Comparison of ENCODE assay signal across 9 cellular contexts in genomic region chr17:81040791-81041337, GRCh38. TPM values are rescaled to one million over a fixed set of nuclear protein-coding genes. Genes with fewer than 3 reads are reported as not detected.
A peak's percentile ranks its signal among the peaks of the same experiment; 100 is the strongest.
DNase-seq lines count a peak whose midpoint lies in the region; ATAC-seq, FAIRE-seq and TF ChIP-seq lines count a peak whose summit lies in the region.
"Had no signal": no experiment of that assay in that cellular context is flagged by ENCODE, and none has a peak within 500 bp of the region (broad histone marks: within the 10 kb centered on the region; RNA-seq: fewer than 3 reads in every experiment).

No MANE protein-coding gene starts in this region.

- H3K36me3 ChIP-seq in DND-41 (ENCODE audit: insufficient read depth, low read length) (no peaks in the 10 kb centered on the region), KMS-11 (ENCODE audit: insufficient read depth) (no peaks in the 10 kb centered on the region), GM12878 (ENCODE audit: control insufficient read depth in 2 of 2, insufficient read depth in 2 of 2, low read length in 1 of 2) (no peaks in the 10 kb centered on the region)

- H3K4me1 Mint-ChIP-seq in natural killer cell: peaks cover 6 to 19% of the 10 kb centered on the region in 2 donors

- no TSS peak for BruUV-seq in GM12878 (replicated peaks; lab: Mats Ljungman, UMichigan)

- H3K9me3 ChIP-seq in DND-41 (ENCODE audit: insufficient read depth, low read length, severe bottlenecking): no peaks in the 10 kb centered on the region
- no peaks in the 10 kb centered on the region for H3K9me3 ChIP-seq in GM12878 (replicated peaks; ENCODE audit: control insufficient read depth, insufficient read depth, low read length)

- POLR2A ChIA-PET in GM12878 (lab: Charles Lee): no interaction called here

- SMC1A ChIA-PET in GM12878 (lab: Charles Lee; ENCODE audit: uncharacterized antibody, unreplicated experiment): interaction anchor here (0.9 kb wide), 1 partner anchor 9 kb away, joined by 3 read pairs; no protein-coding TSS in a partner anchor

- no peak for TF ChIP-seq RAD21 in GM12878 (IDR thresholded peaks at IDR 0.05; ENCODE audit: insufficient read depth, low read depth, low read length)

- H3K4me2 ChIP-seq in DND-41 (ENCODE audit: insufficient read depth, low read length): no peak overlapping the region
- H3K4me2 ChIP-seq in KMS-11: no peak overlapping the region
- H3K4me2 ChIP-seq in GM12878 (ENCODE audit: control insufficient read depth, insufficient read depth): no peak overlapping the region

- H3K4me1 ChIP-seq in DND-41 (ENCODE audit: insufficient read depth, low read length) (peaks cover 5% of the 10 kb centered on the region; the same call in 1 of the 2 replicates), KMS-11 (ENCODE audit: low read depth, poor library complexity, severe bottlenecking) (no peaks in the 10 kb centered on the region), GM12878 (ENCODE audit: control insufficient read depth, insufficient read depth, low read length) (no peaks in the 10 kb centered on the region)

- CTCF ChIA-PET in GM12878 (lab: Yijun Ruan, JAX): interaction anchor here (1.1 kb wide), 1 partner anchor 9 kb away, joined by 3 read pairs; no protein-coding TSS in a partner anchor

- in situ Hi-C loops in GM12878 (cut with MboI): no loop called here

- RAD21 ChIA-PET in GM12878 (lab: Charles Lee; ENCODE audit: unreplicated experiment): no interaction called here

- WGBS in GM12878 (ENCODE audit: insufficient coverage, insufficient replicate concordance, low lambda C conversion rate, missing lambda C conversion rate): 26% methylated on average over 6 of the region's 6 CpGs

- DNase-seq in DND-41 (peak; percentile 36), GM12878 (ENCODE audit: low read depth, low spot score) (no peak), natural killer cell (no peak), DMS79 treated with DMSO at 0.1 percent for 48 hours (lab: John Stamatoyannopoulos, UW) (no peak)
- DNase-seq in stimulated activated naive CD4-positive, alpha-beta T cell treated with Interleukin-2 at 50 U/mL for 16 hours (lab: John Stamatoyannopoulos, UW): no peak

- no peak for TF ChIP-seq EP300 in GM12878 (IDR thresholded peaks at IDR 0.05; ENCODE audit: borderline replicate concordance in 1 of 2, control insufficient read depth in 1 of 2, low read depth in 2 of 2, low read length in 2 of 2)

- TF ChIP-seq CTCF in DND-41 (IDR thresholded peaks at IDR 0.05; ENCODE audit: borderline replicate concordance, extremely low read depth, low read length, poor library complexity, severe bottlenecking): peak; percentile 54
- TF ChIP-seq CTCF in KMS-11 (conservative IDR thresholded peaks at IDR 0.05; ENCODE audit: low read depth, low read length): peak; percentile 50
- TF ChIP-seq CTCF in GM12878 (IDR thresholded peaks at IDR 0.05 in 2 of 3, conservative IDR thresholded peaks at IDR 0.05 in 1 of 3; ENCODE audit: control insufficient read depth in 2 of 3, extremely low read depth in 1 of 3, insufficient read depth in 1 of 3, low read depth in 3 of 3, low read length in 3 of 3): peak; percentile 31 to 66 (median 52); a peak in 5 of 6 replicates
- no peak for TF ChIP-seq CTCF in natural killer cell (IDR thresholded peaks at IDR 0.05)

- H3K27me3 Mint-ChIP-seq in natural killer cell (ENCODE audit: low read depth in 2 of 2): peaks cover 0 to 6% of the 10 kb centered on the region in 2 donors

- peak; percentile 65 for ATAC-seq in DND-41 (ENCODE audit: insufficient read depth, low read depth)
- ATAC-seq in GM12878: peak; percentile 90
- ATAC-seq in natural killer cell: peak in 2 of 3 donors; percentile 59
- no peak for ATAC-seq in HG02938 (IDR thresholded peaks at IDR 0.05; ENCODE audit: unreplicated experiment)
- ATAC-seq in esophagus mucosa: no peak

- H2AFZ ChIP-seq in DND-41 (ENCODE audit: low read depth, low read length) (no peak overlapping the region), KMS-11 (ENCODE audit: low read depth) (no peak overlapping the region), GM12878 (ENCODE audit: control insufficient read depth, low read depth, low read length) (no peak overlapping the region)

- H3K27ac Mint-ChIP-seq in natural killer cell: no peak overlapping the region
- H3K27ac Mint-ChIP-seq: IgD-negative memory B cell had no signal

- no peaks in the 10 kb centered on the region for H3K36me3 Mint-ChIP-seq in natural killer cell

- H3K27ac ChIP-seq in DND-41 (ENCODE audit: low read length) (no peak overlapping the region), KMS-11 (no peak overlapping the region), GM12878 (ENCODE audit: control insufficient read depth, insufficient read depth) (no peak overlapping the region)

- TF ChIP-seq POLR2A in GM12878 (IDR thresholded peaks at IDR 0.05; ENCODE audit: low read depth, low read length): no peak

- FAIRE-seq in GM12878 (lab: Jason Lieb, UNC): no peak

- peaks cover 25% of the 10 kb centered on the region for H4K20me1 ChIP-seq in DND-41 (ENCODE audit: insufficient read depth, low read length)
- H4K20me1 ChIP-seq in KMS-11 (ENCODE audit: insufficient read depth): no peaks in the 10 kb centered on the region
- no peaks in the 10 kb centered on the region for H4K20me1 ChIP-seq in GM12878 (ENCODE audit: control insufficient read depth, insufficient read depth)

- H3K4me3 ChIP-seq in DND-41 (ENCODE audit: low read depth in 1 of 2, low read length in 2 of 2): no peak overlapping the region
- no peak overlapping the region for H3K4me3 ChIP-seq in KMS-11 (IDR thresholded peaks at IDR 0.05; ENCODE audit: insufficient read depth, low read depth, low read length)
- H3K4me3 ChIP-seq in GM12878: no peak overlapping the region

- intact Hi-C loops in GM12878 (cut with micrococcal nuclease; ENCODE audit: unreplicated experiment): no loop called here
- intact Hi-C loops in natural killer cell (cut with micrococcal nuclease): no loop called here

- H3K9ac ChIP-seq in DND-41 (ENCODE audit: low read depth, low read length) (no peak overlapping the region), KMS-11 (no peak overlapping the region), GM12878 (ENCODE audit: control insufficient read depth, insufficient read depth, low read length) (no peak overlapping the region)

- no peaks in the 10 kb centered on the region for H3K27me3 ChIP-seq in DND-41 (ENCODE audit: insufficient read depth, low read length, poor library complexity)
- peaks cover 99% of the 10 kb centered on the region for H3K27me3 ChIP-seq in KMS-11 (ENCODE audit: insufficient read depth, low read depth)
- H3K27me3 ChIP-seq in GM12878 (replicated peaks in 1 of 2; ENCODE audit: control insufficient read depth in 2 of 2, insufficient read depth in 2 of 2, low read length in 1 of 2): peaks cover under 1 to 3% of the 10 kb centered on the region in 2 experiments; a peak in 3 of 4 replicates

- H3K4me3 Mint-ChIP-seq in natural killer cell: no peak overlapping the region

- H3K9me3 Mint-ChIP-seq in natural killer cell: no peaks in the 10 kb centered on the region
- H3K9me3 Mint-ChIP-seq: IgD-negative memory B cell had no signal

- H3K79me2 ChIP-seq in DND-41 (ENCODE audit: insufficient read depth, low read length): no peaks in the 10 kb centered on the region
- H3K79me2 ChIP-seq in KMS-11 (ENCODE audit: insufficient read depth, low read depth): no peaks in the 10 kb centered on the region
- no peaks in the 10 kb centered on the region for H3K79me2 ChIP-seq in GM12878 (ENCODE audit: control insufficient read depth, insufficient read depth, low read length)

RNA-seq across cellular contexts. Expression of gene BAIAP2, which starts 5.9 kb away (rescaled TPM):
- total RNA-seq in GM12878 (2013; cell fraction: nucleolus; rRNA removed): 2.8 and 3.2 TPM in 2 replicates
- total RNA-seq in GM12878 (2014; rRNA removed): 0.11 and 1.1 TPM in 2 replicates
- total RNA-seq in GM12878 (2014; rRNA removed; fragmentation: Illumina TruSeq; extraction: Trizol): 0.18 TPM in 2 replicates
- 0.64 and 1.2 TPM in 2 replicates for total RNA-seq in GM12878 (2021)
- polyA plus RNA-seq in GM12878 (2011; ENCODE audit: low read depth): 0.67 TPM
- polyA plus RNA-seq in GM12878 (2011; rRNA removed): 0.22 TPM in 1 of 2 replicates, not detected in the other
- polyA plus RNA-seq in GM12878 (2011; cell fraction: cytosol; rRNA removed): 0.16 and 0.17 TPM in 2 replicates
- 0.61 and 1.4 TPM in 2 replicates for polyA plus RNA-seq in GM12878 (2011; cell fraction: nucleus; rRNA removed)
- 1.3 and 1.7 TPM in 2 replicates for polyA plus RNA-seq in GM12878 (2012)
- polyA plus RNA-seq in GM12878 (2014; fragmentation: Illumina TruSeq; extraction: Trizol): 0.15 TPM in 1 of 2 replicates, not detected in the other
- polyA plus RNA-seq in GM12878 (2014; fragmentation: Nextera tagmentation; extraction: Ambion mirVana): not detected
- 0.56 and 2.6 TPM in 2 replicates for polyA plus RNA-seq in GM12878 (2014; rRNA removed)
- polyA plus RNA-seq in GM12878 (2016; fragmentation: Nextera tagmentation; extraction: Ambion mirVana): under 1 TPM; 0.39 to 0.53 TPM
- 0.15 and 0.57 TPM in 2 replicates for polyA minus RNA-seq in GM12878 (2011; rRNA and poly(A)+ RNA removed)
- not detected in 2 replicates for polyA minus RNA-seq in GM12878 (2011; cell fraction: cytosol; rRNA and poly(A)+ RNA removed)
- polyA minus RNA-seq in GM12878 (2011; cell fraction: nucleus; rRNA and poly(A)+ RNA removed): 0.48 and 0.97 TPM in 2 replicates
- 10 to 100 TPM in 2 of 3 donors, 1 to 10 TPM in 1; 6.7 to 12.3 (median 10.4) TPM for total RNA-seq in natural killer cell
- total RNA-seq in esophagus mucosa: 111 TPM

RNA-seq across cellular contexts. Expression of gene CHMP6, which starts 49.2 kb away (rescaled TPM):
- total RNA-seq in GM12878 (2013; cell fraction: nucleolus; rRNA removed): 34.6 and 47.2 TPM in 2 replicates
- total RNA-seq in GM12878 (2014; rRNA removed): 9.6 and 10.4 TPM in 2 replicates
- 13.2 and 14.4 TPM in 2 replicates for total RNA-seq in GM12878 (2014; rRNA removed; fragmentation: Illumina TruSeq; extraction: Trizol)
- 26.8 and 29.8 TPM in 2 replicates for total RNA-seq in GM12878 (2021)
- 4.7 TPM for polyA plus RNA-seq in GM12878 (2011; ENCODE audit: low read depth)
- polyA plus RNA-seq in GM12878 (2011; rRNA removed): 13.0 and 15.0 TPM in 2 replicates
- polyA plus RNA-seq in GM12878 (2011; cell fraction: cytosol; rRNA removed): 17.0 and 25.3 TPM in 2 replicates
- 20.6 and 26.1 TPM in 2 replicates for polyA plus RNA-seq in GM12878 (2011; cell fraction: nucleus; rRNA removed)
- polyA plus RNA-seq in GM12878 (2012): 12.4 and 13.1 TPM in 2 replicates
- polyA plus RNA-seq in GM12878 (2014; fragmentation: Illumina TruSeq; extraction: Trizol): 10.5 and 14.1 TPM in 2 replicates
- polyA plus RNA-seq in GM12878 (2014; fragmentation: Nextera tagmentation; extraction: Ambion mirVana): 1 to 10 TPM in 1 of 2 experiments, under 1 TPM in 1; 0.21 to 2.1 TPM
- polyA plus RNA-seq in GM12878 (2014; rRNA removed): 32.0 and 35.7 TPM in 2 replicates
- polyA plus RNA-seq in GM12878 (2016; fragmentation: Nextera tagmentation; extraction: Ambion mirVana): 10 to 100 TPM; 32.8 to 37.9 TPM
- 6.7 and 12.2 TPM in 2 replicates for polyA minus RNA-seq in GM12878 (2011; rRNA and poly(A)+ RNA removed)
- polyA minus RNA-seq in GM12878 (2011; cell fraction: cytosol; rRNA and poly(A)+ RNA removed): 5.6 and 9.9 TPM in 2 replicates
- polyA minus RNA-seq in GM12878 (2011; cell fraction: nucleus; rRNA and poly(A)+ RNA removed): 9.7 and 15.0 TPM in 2 replicates
- 10 to 100 TPM; 26.8 to 33.3 (median 33.0) TPM for total RNA-seq in natural killer cell
- total RNA-seq in esophagus mucosa: 22.2 TPM

Comparison
In these comparisons a context has a peak if more than half of its experiments do, and no peak if none do; other contexts are left out.
1. ATAC-seq: peak in DND-41 (single experiment), GM12878 (single experiment) and natural killer cell (2 of 3); none in HG02938 (single experiment) and esophagus mucosa (single experiment).